ENCODE assay signal across 8 cellular contexts in the genomic region with DNA sequence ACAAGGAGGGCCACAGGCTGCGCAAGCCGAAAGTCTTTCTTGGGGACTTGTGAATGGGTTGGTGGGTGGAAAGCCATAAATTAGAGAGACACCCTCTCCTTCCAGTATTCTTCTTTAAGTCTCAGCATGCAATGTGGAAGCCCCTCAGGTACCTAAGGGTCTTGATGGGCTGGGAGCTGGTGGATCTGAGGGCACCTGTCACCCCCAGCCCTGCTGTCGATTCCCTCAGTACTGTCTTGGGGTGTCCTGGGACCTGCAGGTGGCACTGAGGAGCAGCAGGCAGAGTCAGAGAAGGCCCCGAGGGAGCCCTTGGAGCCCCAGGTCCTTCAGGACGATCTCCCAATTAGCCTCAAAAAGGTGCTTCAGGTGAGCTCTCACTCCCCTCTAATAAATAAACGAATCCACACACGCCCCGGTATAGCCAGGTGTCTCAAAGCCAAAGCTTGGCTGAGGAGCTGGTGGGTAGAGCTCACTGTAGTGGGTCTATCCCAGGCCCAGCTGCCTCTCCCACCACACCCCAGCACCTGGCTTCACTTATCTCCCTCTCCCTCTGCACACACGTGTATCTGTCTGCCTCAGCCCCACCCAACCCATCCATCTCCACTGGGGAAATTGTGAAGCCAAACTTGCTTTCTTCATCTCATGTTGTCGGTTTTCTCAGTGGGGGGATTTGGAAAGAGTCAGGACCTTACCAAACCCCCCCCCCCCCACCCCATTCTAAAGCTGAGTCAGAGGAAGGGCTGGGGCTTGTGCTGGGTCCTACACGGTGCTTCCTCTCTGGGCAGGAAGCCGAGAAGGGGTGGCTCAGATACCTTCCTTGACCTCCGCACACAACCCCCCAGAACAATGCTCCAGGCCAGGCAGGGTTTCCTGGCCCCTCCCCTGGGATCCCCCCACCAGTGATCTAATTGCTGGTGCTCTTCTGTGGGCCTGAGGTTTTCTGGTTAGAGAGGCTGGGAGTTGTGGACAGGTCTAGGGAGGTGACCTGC. TPM values are rescaled to one million over a fixed set of nuclear protein-coding genes. Genes with fewer than 3 reads are reported as not detected.
DNase-seq lines count a peak whose midpoint lies in the region; ATAC-seq and TF ChIP-seq lines count a peak whose summit lies in the region.

No MANE protein-coding gene starts in this region.

- H3K27ac ChIP-seq in Karpas-422 (ENCODE audit: low read length), result no peak overlapping the region

- peak overlapping the region; percentile 87 for H3K4me3 Mint-ChIP-seq in activated CD4-positive, alpha-beta T cell treated with anti-CD3 and anti-CD28 coated beads, Interleukin-2, amount 10 ng/mL, durations not matched to agents 24 days and 14 days
- H3K4me3 Mint-ChIP-seq in progenitor cell of endocrine pancreas (ENCODE audit: low read depth), result peak overlapping the region; percentile 59

- H4K20me1 ChIP-seq in Karpas-422 (ENCODE audit: insufficient read depth, low read depth, low read length), result no peaks in the 10 kb centered on the region

- peak overlapping the region; percentile 40 for H3K27ac Mint-ChIP-seq in activated CD4-positive, alpha-beta T cell treated with anti-CD3 and anti-CD28 coated beads, Interleukin-2, amount 10 ng/mL, durations not matched to agents 24 days and 14 days
- no peak overlapping the region for H3K27ac Mint-ChIP-seq in progenitor cell of endocrine pancreas

- no peaks in the 10 kb centered on the region for H3K27me3 Mint-ChIP-seq in activated CD4-positive, alpha-beta T cell treated with anti-CD3 and anti-CD28 coated beads, Interleukin-2, amount 10 ng/mL, durations not matched to agents 24 days and 14 days
- peaks cover 18% of the 10 kb centered on the region for H3K27me3 Mint-ChIP-seq in progenitor cell of endocrine pancreas

- ATAC-seq in GM21717 (IDR thresholded peaks at IDR 0.05; ENCODE audit: unreplicated experiment) (no peak), GM21619 (IDR thresholded peaks at IDR 0.05; ENCODE audit: unreplicated experiment) (no peak), HG02763 (IDR thresholded peaks at IDR 0.05; ENCODE audit: unreplicated experiment) (no peak)

- no peak overlapping the region for H2AFZ ChIP-seq in Karpas-422 (ENCODE audit: low read length)

- peak overlapping the region; percentile 98 for H3K9ac ChIP-seq in Karpas-422 (ENCODE audit: low read length)

- H3K9me3 ChIP-seq in Karpas-422 (ENCODE audit: low read length), result no peaks in the 10 kb centered on the region

- H3K4me1 ChIP-seq in Karpas-422 (ENCODE audit: low read length), result peaks cover 26% of the 10 kb centered on the region

- DNase-seq in COLO668 (lab: John Stamatoyannopoulos, UW; ENCODE audit: unreplicated experiment), result peak; percentile 72
- peak; percentile 62 for DNase-seq in Karpas-422
- DNase-seq in activated CD4-positive, alpha-beta T cell treated with anti-CD3 and anti-CD28 coated beads, Interleukin-2, amount 10 ng/mL, durations not matched to agents 24 days and 14 days, result peak; percentile 76
- DNase-seq in fibroblast of pulmonary artery (ENCODE audit: low read depth), result no peak
- DNase-seq in progenitor cell of endocrine pancreas (ENCODE audit: low spot score, unreplicated experiment), result no peak

- H3K9me2 ChIP-seq in Karpas-422 (replicated peaks; ENCODE audit: insufficient read depth, low read length), result no peaks in the 10 kb centered on the region

- H3K36me3 ChIP-seq in Karpas-422 (ENCODE audit: insufficient read depth, low read length), result 0 out of 2 replicates have a peak, but pooled peaks cover 3% of the 10 kb centered on the region

- H3K4me1 Mint-ChIP-seq in activated CD4-positive, alpha-beta T cell treated with anti-CD3 and anti-CD28 coated beads, Interleukin-2, amount 10 ng/mL, durations not matched to agents 24 days and 14 days, result peaks cover 22% of the 10 kb centered on the region
- peaks cover 12% of the 10 kb centered on the region for H3K4me1 Mint-ChIP-seq in progenitor cell of endocrine pancreas (ENCODE audit: low read depth)

- intact Hi-C loops in activated CD4-positive, alpha-beta T cell treated with anti-CD3 and anti-CD28 coated beads, Interleukin-2, amount 10 ng/mL, durations not matched to agents 24 days and 14 days (cut with micrococcal nuclease), result loop anchor here (1.0 kb wide), 1 partner anchor 9 kb away; no protein-coding TSS in a partner anchor

- no peaks in the 10 kb centered on the region for H3K27me3 ChIP-seq in Karpas-422 (ENCODE audit: low read length)

- TF ChIP-seq CTCF in fibroblast of pulmonary artery (IDR thresholded peaks at IDR 0.05; ENCODE audit: low read length, missing control alignments) (peak; percentile 33), progenitor cell of endocrine pancreas (IDR thresholded peaks at IDR 0.05; ENCODE audit: unreplicated experiment) (no peak)

- peaks cover 15% of the 10 kb centered on the region for H3K36me3 Mint-ChIP-seq in activated CD4-positive, alpha-beta T cell treated with anti-CD3 and anti-CD28 coated beads, Interleukin-2, amount 10 ng/mL, durations not matched to agents 24 days and 14 days (ENCODE audit: low read depth)
- H3K36me3 Mint-ChIP-seq in progenitor cell of endocrine pancreas (ENCODE audit: insufficient read depth), result no peaks in the 10 kb centered on the region

- peak overlapping the region; percentile 100 for H3K4me3 ChIP-seq in Karpas-422 (ENCODE audit: low read length)
- H3K4me3 ChIP-seq in fibroblast of pulmonary artery (replicated peaks; ENCODE audit: low read depth, low read length), result peak overlapping the region; percentile 70

- H3K9me3 Mint-ChIP-seq in activated CD4-positive, alpha-beta T cell treated with anti-CD3 and anti-CD28 coated beads, Interleukin-2, amount 10 ng/mL, durations not matched to agents 24 days and 14 days, result no peaks in the 10 kb centered on the region
- H3K9me3 Mint-ChIP-seq in progenitor cell of endocrine pancreas (ENCODE audit: low read depth), result no peaks in the 10 kb centered on the region

- H3K79me2 ChIP-seq in Karpas-422 (ENCODE audit: low read length), result peaks cover 24% of the 10 kb centered on the region

- H3K4me2 ChIP-seq in Karpas-422 (ENCODE audit: low read depth, low read length, poor library complexity, severe bottlenecking), result peak overlapping the region; percentile 91

RNA-seq across cellular contexts. Expression of gene ADAM15, which starts 1.6 kb away (rescaled TPM):
- total RNA-seq in Karpas-422 (2014; rRNA removed; shearing (Covaris generic); ENCODE audit: low replicate concordance), result 33.6 and 50.0 TPM in 2 replicates
- 79.7 and 84.5 TPM in 2 replicates for total RNA-seq in activated CD4-positive, alpha-beta T cell treated with anti-CD3 and anti-CD28 coated beads, Interleukin-2, amount 10 ng/mL, durations not matched to agents 24 days and 14 days
- total RNA-seq in progenitor cell of endocrine pancreas, result 20.9 and 22.1 TPM in 2 replicates

RNA-seq across cellular contexts. Expression of gene EFNA4, which starts 10.8 kb away (rescaled TPM):
- 10.4 and 14.5 TPM in 2 replicates for total RNA-seq in Karpas-422 (2014; rRNA removed; shearing (Covaris generic); ENCODE audit: low replicate concordance)
- 5.8 and 6.2 TPM in 2 replicates for total RNA-seq in activated CD4-positive, alpha-beta T cell treated with anti-CD3 and anti-CD28 coated beads, Interleukin-2, amount 10 ng/mL, durations not matched to agents 24 days and 14 days
- total RNA-seq in progenitor cell of endocrine pancreas, result 45.5 and 46.8 TPM in 2 replicates

RNA-seq across cellular contexts. Expression of gene DCST1, which starts 19.1 kb away (rescaled TPM):
- not detected in 2 replicates for total RNA-seq in Karpas-422 (2014; rRNA removed; shearing (Covaris generic); ENCODE audit: low replicate concordance)
- total RNA-seq in activated CD4-positive, alpha-beta T cell treated with anti-CD3 and anti-CD28 coated beads, Interleukin-2, amount 10 ng/mL, durations not matched to agents 24 days and 14 days, result not detected in 2 replicates
- not detected in 2 replicates for total RNA-seq in progenitor cell of endocrine pancreas

RNA-seq across cellular contexts. Expression of gene DCST2, which starts 19.1 kb away (rescaled TPM):
- 1.3 and 3.5 TPM in 2 replicates for total RNA-seq in Karpas-422 (2014; rRNA removed; shearing (Covaris generic); ENCODE audit: low replicate concordance)
- 0.16 TPM in 1 of 2 replicates, not detected in the other for total RNA-seq in activated CD4-positive, alpha-beta T cell treated with anti-CD3 and anti-CD28 coated beads, Interleukin-2, amount 10 ng/mL, durations not matched to agents 24 days and 14 days
- 2.2 TPM in 2 replicates for total RNA-seq in progenitor cell of endocrine pancreas

RNA-seq across cellular contexts. Expression of gene EFNA3, which starts 25.9 kb away (rescaled TPM):
- 12.2 and 15.7 TPM in 2 replicates for total RNA-seq in Karpas-422 (2014; rRNA removed; shearing (Covaris generic); ENCODE audit: low replicate concordance)
- 3.6 and 4.4 TPM in 2 replicates for total RNA-seq in activated CD4-positive, alpha-beta T cell treated with anti-CD3 and anti-CD28 coated beads, Interleukin-2, amount 10 ng/mL, durations not matched to agents 24 days and 14 days
- 9.0 and 10.5 TPM in 2 replicates for total RNA-seq in progenitor cell of endocrine pancreas

Comparison
In these comparisons a context has a peak if more than half of its experiments do, and no peak if none do; other contexts are left out.
1. DNase-seq: peak in COLO668 (single experiment), Karpas-422 (single experiment) and activated CD4-positive, alpha-beta T cell treated with anti-CD3 and anti-CD28 coated beads, Interleukin-2, amount 10 ng/mL, durations not matched to agents 24 days and 14 days (single experiment); none in fibroblast of pulmonary artery (single experiment) and progenitor cell of endocrine pancreas (single experiment).